8 cellular contexts compared by ENCODE assay signal in genomic region chr16:27867122-27868110, GRCh38.
A peak's percentile ranks its signal among the peaks of the same experiment; 100 is the strongest.
DNase-seq lines count a peak whose midpoint lies in the region; ATAC-seq and TF ChIP-seq lines count a peak whose summit lies in the region.

No MANE protein-coding gene starts in this region.

- no peak overlapping the region for H3K4ac ChIP-seq in neuronal stem cell (ENCODE audit: low read length)

- H4K91ac ChIP-seq in neuronal stem cell (ENCODE audit: low read depth, low read length, poor library complexity) = no peak overlapping the region

- H2AFZ ChIP-seq in neuronal stem cell (ENCODE audit: low read length) = peak overlapping the region; percentile 49

- H4K8ac ChIP-seq in neuronal stem cell (ENCODE audit: low read depth, low read length) = no peak overlapping the region

- H2BK5ac ChIP-seq in neuronal stem cell (ENCODE audit: low read length) = no peak overlapping the region

- no peak for TF ChIP-seq POLR2A in uterus (IDR thresholded peaks at IDR 0.05)

- intact Hi-C loops in uterus (cut with DNase I; ENCODE audit: low total_unique reads) = no loop called here

- in situ Hi-C loops in GM13977 (cut with MboI; ENCODE audit: low pct_unique_long_range_greater_than_20kb, low sequenced_read_pairs, unreplicated experiment) = no loop called here

- H2AK5ac ChIP-seq in neuronal stem cell (ENCODE audit: low read depth, low read length) = no peak overlapping the region

- H3K18ac ChIP-seq in neuronal stem cell (ENCODE audit: low read length) = no peak overlapping the region

- WGBS in neuronal stem cell (ENCODE audit: extremely low coverage in 2 of 2, insufficient read length in 2 of 2, insufficient replicate concordance in 1 of 2), 2 donors = no CpG with 5 or more reads among the region's 19 CpGs

- no peaks in the 10 kb centered on the region for H3K27me3 Mint-ChIP-seq in activated CD8-positive, alpha-beta T cell treated with anti-CD3 and anti-CD28 coated beads, Interleukin-2, amount 10 ng/mL, durations not matched to agents 7 days and 5 days (ENCODE audit: low read depth)

- CTCF ChIA-PET in AG04449 (lab: Yijun Ruan, JAX) = interaction anchor here (0.8 to 1.7 kb wide), 7 partner anchors 13 to 229 kb away, joined by 3 to 6 read pairs (median 4); no protein-coding TSS in a partner anchor
- CTCF ChIA-PET in activated CD8-positive, alpha-beta T cell treated with anti-CD3 and anti-CD28 coated beads, Interleukin-2, amount 10 ng/mL, durations not matched to agents 7 days and 5 days (lab: Charles Lee) = interaction anchor here (0.7 to 1.6 kb wide), 4 partner anchors 12 to 228 kb away, joined by 3 to 4 read pairs (median 4); no protein-coding TSS in a partner anchor

- no peak overlapping the region for H2BK12ac ChIP-seq in neuronal stem cell (ENCODE audit: low read length)

- H3K27ac ChIP-seq in neuronal stem cell (replicated peaks; ENCODE audit: low read length) = no peak overlapping the region
- H3K27ac ChIP-seq in uterus = no peak overlapping the region

- no peak overlapping the region for H3K27ac Mint-ChIP-seq in activated CD8-positive, alpha-beta T cell treated with anti-CD3 and anti-CD28 coated beads, Interleukin-2, amount 10 ng/mL, durations not matched to agents 7 days and 5 days

- TF ChIP-seq CTCF in AG04449 (IDR thresholded peaks at IDR 0.05; ENCODE audit: insufficient read depth, low read length, missing control alignments) = peak; percentile 48
- TF ChIP-seq CTCF in GM13977 (IDR thresholded peaks at IDR 0.05; ENCODE audit: extremely low read depth, insufficient read depth, missing control alignments) = peak; percentile 56
- no peak for TF ChIP-seq CTCF in uterus (IDR thresholded peaks at IDR 0.05)

- no peak overlapping the region for H2BK120ac ChIP-seq in neuronal stem cell (ENCODE audit: low read depth, low read length)

- peaks cover 0 to 3% of the 10 kb centered on the region in 2 donors for H3K9me3 ChIP-seq in neuronal stem cell (replicated peaks in 1 of 2; ENCODE audit: control insufficient read depth in 2 of 2, insufficient read depth in 1 of 2, low read depth in 1 of 2, low read length in 2 of 2)
- H3K9me3 ChIP-seq in uterus = peaks cover 0 to 12% of the 10 kb centered on the region in 2 donors

- peaks cover 14% of the 10 kb centered on the region for H3K9me3 Mint-ChIP-seq in activated CD8-positive, alpha-beta T cell treated with anti-CD3 and anti-CD28 coated beads, Interleukin-2, amount 10 ng/mL, durations not matched to agents 7 days and 5 days (ENCODE audit: insufficient read depth)

- no peaks in the 10 kb centered on the region for H3K36me3 ChIP-seq in neuronal stem cell (replicated peaks in 1 of 2; ENCODE audit: control insufficient read depth in 2 of 2, insufficient read depth in 2 of 2, low read length in 2 of 2)
- no peaks in the 10 kb centered on the region for H3K36me3 ChIP-seq in uterus

- peaks cover 9% of the 10 kb centered on the region for H3K4me1 Mint-ChIP-seq in activated CD8-positive, alpha-beta T cell treated with anti-CD3 and anti-CD28 coated beads, Interleukin-2, amount 10 ng/mL, durations not matched to agents 7 days and 5 days (ENCODE audit: low read depth)

- POLR2A ChIA-PET in AG04449 (lab: Yijun Ruan, JAX) = no interaction called here
- POLR2A ChIA-PET in activated CD8-positive, alpha-beta T cell treated with anti-CD3 and anti-CD28 coated beads, Interleukin-2, amount 10 ng/mL, durations not matched to agents 7 days and 5 days (lab: Charles Lee) = no interaction called here

- no peak overlapping the region for H3K4me3 Mint-ChIP-seq in activated CD8-positive, alpha-beta T cell treated with anti-CD3 and anti-CD28 coated beads, Interleukin-2, amount 10 ng/mL, durations not matched to agents 7 days and 5 days

- H2BK15ac ChIP-seq in neuronal stem cell (ENCODE audit: low read length) = no peak overlapping the region

- DNase-seq in AG04449 (ENCODE audit: low read depth, low spot score) (no peak), GM13977 (ENCODE audit: low spot score) (peak; percentile 80), NCI-H82 (lab: John Stamatoyannopoulos, UW) (peak; percentile 95), neuronal stem cell (ENCODE audit: low spot score) (peak; percentile 46), uterus (peak; percentile 13 to 19)
- DNase-seq in activated CD8-positive, alpha-beta T cell treated with anti-CD3 and anti-CD28 coated beads, Interleukin-2, amount 10 ng/mL, durations not matched to agents 7 days and 5 days = peak; percentile 84

- no peak overlapping the region for H3K4me3 ChIP-seq in AG04449 (ENCODE audit: low read depth, low read length)
- H3K4me3 ChIP-seq in neuronal stem cell (ENCODE audit: low read length in 2 of 2) = no peak overlapping the region
- H3K4me3 ChIP-seq in uterus = no peak overlapping the region

- H3K27me3 ChIP-seq in neuronal stem cell (ENCODE audit: control insufficient read depth in 3 of 3, insufficient read depth in 3 of 3, low read depth in 1 of 3, low read length in 3 of 3) (no peaks in the 10 kb centered on the region), uterus (no peaks in the 10 kb centered on the region)

- H3K4me1 ChIP-seq in neuronal stem cell (ENCODE audit: control insufficient read depth in 2 of 2, insufficient read depth in 1 of 2, low read depth in 1 of 2, low read length in 2 of 2) (no peaks in the 10 kb centered on the region), uterus (no peaks in the 10 kb centered on the region)

- H3K14ac ChIP-seq in neuronal stem cell (ENCODE audit: low read length) = no peak overlapping the region

- ATAC-seq in activated CD8-positive, alpha-beta T cell treated with anti-CD3 and anti-CD28 coated beads, Interleukin-2, amount 10 ng/mL, durations not matched to agents 7 days and 5 days = peak; percentile 87
- ATAC-seq in esophagus mucosa = peak; percentile 94
- no peak for ATAC-seq in GM18498 (IDR thresholded peaks at IDR 0.05; ENCODE audit: unreplicated experiment)

- H3K4me2 ChIP-seq in neuronal stem cell (ENCODE audit: insufficient read depth, low read length, poor library complexity, severe bottlenecking) = no peak overlapping the region

- no peak overlapping the region for H3K23ac ChIP-seq in neuronal stem cell (ENCODE audit: low read depth, low read length, poor library complexity)

- H3K9ac ChIP-seq in neuronal stem cell (ENCODE audit: low read depth, low read length, poor library complexity) = no peak overlapping the region

- H3K36me3 Mint-ChIP-seq in activated CD8-positive, alpha-beta T cell treated with anti-CD3 and anti-CD28 coated beads, Interleukin-2, amount 10 ng/mL, durations not matched to agents 7 days and 5 days (ENCODE audit: low read depth) = no peaks in the 10 kb centered on the region

- H3K79me1 ChIP-seq in neuronal stem cell (ENCODE audit: low read depth, low read length) = no peaks in the 10 kb centered on the region

Comparison
In these comparisons a context has a peak if more than half of its experiments do, and no peak if none do; other contexts are left out.
1. CTCF ChIP-seq: peak in AG04449 (single experiment) and GM13977 (single experiment); none in uterus (0 of 4).